1 cellular context compared by ENCODE assay signal in the genomic region with DNA sequence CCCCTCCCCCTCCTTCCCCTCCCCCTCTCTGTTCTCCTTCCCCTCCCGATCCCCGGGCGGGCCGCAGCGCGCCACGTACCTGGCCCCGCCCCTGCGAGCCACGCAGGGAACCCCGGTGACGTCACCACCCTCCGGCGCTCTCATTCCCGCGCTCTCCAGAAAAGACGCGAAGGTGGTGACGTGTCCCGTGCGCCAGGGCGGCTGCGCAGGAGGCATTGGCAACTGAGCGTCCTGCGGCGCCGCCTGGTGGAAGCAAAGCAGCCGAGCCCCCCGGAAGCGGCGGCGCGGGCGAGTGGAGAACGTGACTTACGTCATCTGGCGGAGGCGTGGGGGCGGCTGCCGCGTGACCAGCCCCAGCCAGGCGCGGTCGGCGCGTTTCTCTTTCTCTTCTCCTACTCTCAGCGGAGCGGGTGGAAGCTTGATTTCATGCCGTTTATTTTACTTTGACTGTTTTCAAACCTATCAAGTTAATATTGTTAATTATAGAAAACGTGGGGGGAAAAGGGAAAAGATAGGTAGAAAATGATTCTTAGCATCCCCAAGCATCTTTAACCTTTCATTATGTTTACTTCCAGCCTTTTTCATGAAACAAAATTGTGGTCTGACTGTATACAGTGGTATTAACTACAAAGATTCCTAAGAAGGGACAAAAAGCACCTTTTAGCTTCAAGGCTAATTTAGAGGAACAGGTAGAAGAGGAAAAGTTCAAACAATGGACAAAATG.
TF ChIP-seq lines count a peak whose summit lies in the region.

No MANE protein-coding gene starts in this region.

TF ChIP-seq in HepG2, 621 proteins besides CTCF, POLR2A, EP300 and RAD21 (continued from another document and continues in another):
- TF ChIP-seq, protein P1, sequence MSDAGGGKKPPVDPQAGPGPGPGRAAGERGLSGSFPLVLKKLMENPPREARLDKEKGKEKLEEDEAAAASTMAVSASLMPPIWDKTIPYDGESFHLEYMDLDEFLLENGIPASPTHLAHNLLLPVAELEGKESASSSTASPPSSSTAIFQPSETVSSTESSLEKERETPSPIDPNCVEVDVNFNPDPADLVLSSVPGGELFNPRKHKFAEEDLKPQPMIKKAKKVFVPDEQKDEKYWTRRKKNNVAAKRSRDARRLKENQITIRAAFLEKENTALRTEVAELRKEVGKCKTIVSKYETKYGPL (CRISPR knock-in tag; IDR thresholded peaks at IDR 0.05) = no peak; the same call in 1 of the 2 replicates
- no peak for TF ChIP-seq NFE2L2 (IDR thresholded peaks at IDR 0.05; ENCODE audit: low read length)
- TF ChIP-seq JUNB (CRISPR knock-in tag; IDR thresholded peaks at IDR 0.05; ENCODE audit: borderline replicate concordance) = peak; percentile 44; the same call in 1 of the 2 replicates
- TF ChIP-seq, protein P2, sequence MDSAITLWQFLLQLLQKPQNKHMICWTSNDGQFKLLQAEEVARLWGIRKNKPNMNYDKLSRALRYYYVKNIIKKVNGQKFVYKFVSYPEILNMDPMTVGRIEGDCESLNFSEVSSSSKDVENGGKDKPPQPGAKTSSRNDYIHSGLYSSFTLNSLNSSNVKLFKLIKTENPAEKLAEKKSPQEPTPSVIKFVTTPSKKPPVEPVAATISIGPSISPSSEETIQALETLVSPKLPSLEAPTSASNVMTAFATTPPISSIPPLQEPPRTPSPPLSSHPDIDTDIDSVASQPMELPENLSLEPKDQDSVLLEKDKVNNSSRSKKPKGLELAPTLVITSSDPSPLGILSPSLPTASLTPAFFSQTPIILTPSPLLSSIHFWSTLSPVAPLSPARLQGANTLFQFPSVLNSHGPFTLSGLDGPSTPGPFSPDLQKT (CRISPR knock-in tag; IDR thresholded peaks at IDR 0.05; ENCODE audit: borderline replicate concordance) = peak; percentile 79; the same call in 1 of the 2 replicates
- TF ChIP-seq SMC3 (IDR thresholded peaks at IDR 0.05; ENCODE audit: low read length) = peak; percentile 83; the same call in 1 of the 2 replicates
- TF ChIP-seq MAFK (conservative IDR thresholded peaks at IDR 0.05 in 1 of 2, IDR thresholded peaks at IDR 0.05 in 1 of 2; ENCODE audit: low read length in 2 of 2) = no peak
- TF ChIP-seq ISX (CRISPR knock-in tag; conservative IDR thresholded peaks at IDR 0.05) = no peak
- TF ChIP-seq SMAD9 (CRISPR knock-in tag; IDR thresholded peaks at IDR 0.05) = no peak
- peak; percentile 100 for TF ChIP-seq CCDC6 (CRISPR knock-in tag; IDR thresholded peaks at IDR 0.05)
- peak; percentile 100 for TF ChIP-seq HNRNPK (IDR thresholded peaks at IDR 0.05; ENCODE audit: low read depth, low read length, poor library complexity, severe bottlenecking)
- TF ChIP-seq ZNF773 (CRISPR knock-in tag; IDR thresholded peaks at IDR 0.05; ENCODE audit: borderline replicate concordance) = no peak
- TF ChIP-seq ZNF772 (CRISPR knock-in tag; IDR thresholded peaks at IDR 0.05) = peak; percentile 98; the same call in 1 of the 2 replicates
- TF ChIP-seq FOXM1 (CRISPR knock-in tag; IDR thresholded peaks at IDR 0.05) = peak; percentile 81
- TF ChIP-seq, protein P3, sequence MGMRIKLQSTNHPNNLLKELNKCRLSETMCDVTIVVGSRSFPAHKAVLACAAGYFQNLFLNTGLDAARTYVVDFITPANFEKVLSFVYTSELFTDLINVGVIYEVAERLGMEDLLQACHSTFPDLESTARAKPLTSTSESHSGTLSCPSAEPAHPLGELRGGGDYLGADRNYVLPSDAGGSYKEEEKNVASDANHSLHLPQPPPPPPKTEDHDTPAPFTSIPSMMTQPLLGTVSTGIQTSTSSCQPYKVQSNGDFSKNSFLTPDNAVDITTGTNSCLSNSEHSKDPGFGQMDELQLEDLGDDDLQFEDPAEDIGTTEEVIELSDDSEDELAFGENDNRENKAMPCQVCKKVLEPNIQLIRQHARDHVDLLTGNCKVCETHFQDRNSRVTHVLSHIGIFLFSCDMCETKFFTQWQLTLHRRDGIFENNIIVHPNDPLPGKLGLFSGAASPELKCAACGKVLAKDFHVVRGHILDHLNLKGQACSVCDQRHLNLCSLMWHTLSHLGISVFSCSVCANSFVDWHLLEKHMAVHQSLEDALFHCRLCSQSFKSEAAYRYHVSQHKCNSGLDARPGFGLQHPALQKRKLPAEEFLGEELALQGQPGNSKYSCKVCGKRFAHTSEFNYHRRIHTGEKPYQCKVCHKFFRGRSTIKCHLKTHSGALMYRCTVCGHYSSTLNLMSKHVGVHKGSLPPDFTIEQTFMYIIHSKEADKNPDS (CRISPR knock-in tag; IDR thresholded peaks at IDR 0.05) = peak; percentile 97; the same call in 1 of the 2 replicates
- TF ChIP-seq PRMT3 (CRISPR knock-in tag; IDR thresholded peaks at IDR 0.05; ENCODE audit: borderline replicate concordance, low read depth) = peak; percentile 4
- TF ChIP-seq DR1 (CRISPR knock-in tag; IDR thresholded peaks at IDR 0.05) = peak; percentile 75; the same call in 1 of the 2 replicates
- TF ChIP-seq, protein P4, sequence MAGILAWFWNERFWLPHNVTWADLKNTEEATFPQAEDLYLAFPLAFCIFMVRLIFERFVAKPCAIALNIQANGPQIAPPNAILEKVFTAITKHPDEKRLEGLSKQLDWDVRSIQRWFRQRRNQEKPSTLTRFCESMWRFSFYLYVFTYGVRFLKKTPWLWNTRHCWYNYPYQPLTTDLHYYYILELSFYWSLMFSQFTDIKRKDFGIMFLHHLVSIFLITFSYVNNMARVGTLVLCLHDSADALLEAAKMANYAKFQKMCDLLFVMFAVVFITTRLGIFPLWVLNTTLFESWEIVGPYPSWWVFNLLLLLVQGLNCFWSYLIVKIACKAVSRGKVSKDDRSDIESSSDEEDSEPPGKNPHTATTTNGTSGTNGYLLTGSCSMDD (CRISPR knock-in tag; IDR thresholded peaks at IDR 0.05) = no peak
- TF ChIP-seq, protein P5, sequence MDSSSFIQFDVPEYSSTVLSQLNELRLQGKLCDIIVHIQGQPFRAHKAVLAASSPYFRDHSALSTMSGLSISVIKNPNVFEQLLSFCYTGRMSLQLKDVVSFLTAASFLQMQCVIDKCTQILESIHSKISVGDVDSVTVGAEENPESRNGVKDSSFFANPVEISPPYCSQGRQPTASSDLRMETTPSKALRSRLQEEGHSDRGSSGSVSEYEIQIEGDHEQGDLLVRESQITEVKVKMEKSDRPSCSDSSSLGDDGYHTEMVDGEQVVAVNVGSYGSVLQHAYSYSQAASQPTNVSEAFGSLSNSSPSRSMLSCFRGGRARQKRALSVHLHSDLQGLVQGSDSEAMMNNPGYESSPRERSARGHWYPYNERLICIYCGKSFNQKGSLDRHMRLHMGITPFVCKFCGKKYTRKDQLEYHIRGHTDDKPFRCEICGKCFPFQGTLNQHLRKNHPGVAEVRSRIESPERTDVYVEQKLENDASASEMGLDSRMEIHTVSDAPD (CRISPR knock-in tag; IDR thresholded peaks at IDR 0.05) = peak; percentile 67
- TF ChIP-seq, protein P6, sequence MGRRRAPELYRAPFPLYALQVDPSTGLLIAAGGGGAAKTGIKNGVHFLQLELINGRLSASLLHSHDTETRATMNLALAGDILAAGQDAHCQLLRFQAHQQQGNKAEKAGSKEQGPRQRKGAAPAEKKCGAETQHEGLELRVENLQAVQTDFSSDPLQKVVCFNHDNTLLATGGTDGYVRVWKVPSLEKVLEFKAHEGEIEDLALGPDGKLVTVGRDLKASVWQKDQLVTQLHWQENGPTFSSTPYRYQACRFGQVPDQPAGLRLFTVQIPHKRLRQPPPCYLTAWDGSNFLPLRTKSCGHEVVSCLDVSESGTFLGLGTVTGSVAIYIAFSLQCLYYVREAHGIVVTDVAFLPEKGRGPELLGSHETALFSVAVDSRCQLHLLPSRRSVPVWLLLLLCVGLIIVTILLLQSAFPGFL (CRISPR knock-in tag; IDR thresholded peaks at IDR 0.05) = no peak
- peak; percentile 71; the same call in 1 of the 2 replicates for TF ChIP-seq GFI1 (CRISPR knock-in tag; IDR thresholded peaks at IDR 0.05; ENCODE audit: borderline replicate concordance)
- TF ChIP-seq NONO (IDR thresholded peaks at IDR 0.05) = no peak
- TF ChIP-seq NONO (CRISPR knock-in tag; conservative IDR thresholded peaks at IDR 0.05) = peak; percentile 99
- peak; percentile 84; the same call in 1 of the 2 replicates for TF ChIP-seq ZBTB7A (CRISPR knock-in tag; IDR thresholded peaks at IDR 0.05)
- TF ChIP-seq, protein P7, sequence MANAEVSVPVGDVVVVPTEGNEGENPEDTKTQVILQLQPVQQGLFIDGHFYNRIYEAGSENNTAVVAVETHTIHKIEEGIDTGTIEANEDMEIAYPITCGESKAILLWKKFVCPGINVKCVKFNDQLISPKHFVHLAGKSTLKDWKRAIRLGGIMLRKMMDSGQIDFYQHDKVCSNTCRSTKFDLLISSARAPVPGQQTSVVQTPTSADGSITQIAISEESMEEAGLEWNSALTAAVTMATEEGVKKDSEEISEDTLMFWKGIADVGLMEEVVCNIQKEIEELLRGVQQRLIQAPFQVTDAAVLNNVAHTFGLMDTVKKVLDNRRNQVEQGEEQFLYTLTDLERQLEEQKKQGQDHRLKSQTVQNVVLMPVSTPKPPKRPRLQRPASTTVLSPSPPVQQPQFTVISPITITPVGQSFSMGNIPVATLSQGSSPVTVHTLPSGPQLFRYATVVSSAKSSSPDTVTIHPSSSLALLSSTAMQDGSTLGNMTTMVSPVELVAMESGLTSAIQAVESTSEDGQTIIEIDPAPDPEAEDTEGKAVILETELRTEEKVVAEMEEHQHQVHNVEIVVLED (CRISPR knock-in tag; IDR thresholded peaks at IDR 0.05; ENCODE audit: borderline replicate concordance) = peak; percentile 98
- TF ChIP-seq, protein P8, sequence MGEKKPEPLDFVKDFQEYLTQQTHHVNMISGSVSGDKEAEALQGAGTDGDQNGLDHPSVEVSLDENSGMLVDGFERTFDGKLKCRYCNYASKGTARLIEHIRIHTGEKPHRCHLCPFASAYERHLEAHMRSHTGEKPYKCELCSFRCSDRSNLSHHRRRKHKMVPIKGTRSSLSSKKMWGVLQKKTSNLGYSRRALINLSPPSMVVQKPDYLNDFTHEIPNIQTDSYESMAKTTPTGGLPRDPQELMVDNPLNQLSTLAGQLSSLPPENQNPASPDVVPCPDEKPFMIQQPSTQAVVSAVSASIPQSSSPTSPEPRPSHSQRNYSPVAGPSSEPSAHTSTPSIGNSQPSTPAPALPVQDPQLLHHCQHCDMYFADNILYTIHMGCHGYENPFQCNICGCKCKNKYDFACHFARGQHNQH (CRISPR knock-in tag; IDR thresholded peaks at IDR 0.05) = peak; percentile 99
- TF ChIP-seq, protein P9, sequence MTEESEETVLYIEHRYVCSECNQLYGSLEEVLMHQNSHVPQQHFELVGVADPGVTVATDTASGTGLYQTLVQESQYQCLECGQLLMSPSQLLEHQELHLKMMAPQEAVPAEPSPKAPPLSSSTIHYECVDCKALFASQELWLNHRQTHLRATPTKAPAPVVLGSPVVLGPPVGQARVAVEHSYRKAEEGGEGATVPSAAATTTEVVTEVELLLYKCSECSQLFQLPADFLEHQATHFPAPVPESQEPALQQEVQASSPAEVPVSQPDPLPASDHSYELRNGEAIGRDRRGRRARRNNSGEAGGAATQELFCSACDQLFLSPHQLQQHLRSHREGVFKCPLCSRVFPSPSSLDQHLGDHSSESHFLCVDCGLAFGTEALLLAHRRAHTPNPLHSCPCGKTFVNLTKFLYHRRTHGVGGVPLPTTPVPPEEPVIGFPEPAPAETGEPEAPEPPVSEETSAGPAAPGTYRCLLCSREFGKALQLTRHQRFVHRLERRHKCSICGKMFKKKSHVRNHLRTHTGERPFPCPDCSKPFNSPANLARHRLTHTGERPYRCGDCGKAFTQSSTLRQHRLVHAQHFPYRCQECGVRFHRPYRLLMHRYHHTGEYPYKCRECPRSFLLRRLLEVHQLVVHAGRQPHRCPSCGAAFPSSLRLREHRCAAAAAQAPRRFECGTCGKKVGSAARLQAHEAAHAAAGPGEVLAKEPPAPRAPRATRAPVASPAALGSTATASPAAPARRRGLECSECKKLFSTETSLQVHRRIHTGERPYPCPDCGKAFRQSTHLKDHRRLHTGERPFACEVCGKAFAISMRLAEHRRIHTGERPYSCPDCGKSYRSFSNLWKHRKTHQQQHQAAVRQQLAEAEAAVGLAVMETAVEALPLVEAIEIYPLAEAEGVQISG (CRISPR knock-in tag; IDR thresholded peaks at IDR 0.05) = peak; percentile 93
- TF ChIP-seq, protein P10, sequence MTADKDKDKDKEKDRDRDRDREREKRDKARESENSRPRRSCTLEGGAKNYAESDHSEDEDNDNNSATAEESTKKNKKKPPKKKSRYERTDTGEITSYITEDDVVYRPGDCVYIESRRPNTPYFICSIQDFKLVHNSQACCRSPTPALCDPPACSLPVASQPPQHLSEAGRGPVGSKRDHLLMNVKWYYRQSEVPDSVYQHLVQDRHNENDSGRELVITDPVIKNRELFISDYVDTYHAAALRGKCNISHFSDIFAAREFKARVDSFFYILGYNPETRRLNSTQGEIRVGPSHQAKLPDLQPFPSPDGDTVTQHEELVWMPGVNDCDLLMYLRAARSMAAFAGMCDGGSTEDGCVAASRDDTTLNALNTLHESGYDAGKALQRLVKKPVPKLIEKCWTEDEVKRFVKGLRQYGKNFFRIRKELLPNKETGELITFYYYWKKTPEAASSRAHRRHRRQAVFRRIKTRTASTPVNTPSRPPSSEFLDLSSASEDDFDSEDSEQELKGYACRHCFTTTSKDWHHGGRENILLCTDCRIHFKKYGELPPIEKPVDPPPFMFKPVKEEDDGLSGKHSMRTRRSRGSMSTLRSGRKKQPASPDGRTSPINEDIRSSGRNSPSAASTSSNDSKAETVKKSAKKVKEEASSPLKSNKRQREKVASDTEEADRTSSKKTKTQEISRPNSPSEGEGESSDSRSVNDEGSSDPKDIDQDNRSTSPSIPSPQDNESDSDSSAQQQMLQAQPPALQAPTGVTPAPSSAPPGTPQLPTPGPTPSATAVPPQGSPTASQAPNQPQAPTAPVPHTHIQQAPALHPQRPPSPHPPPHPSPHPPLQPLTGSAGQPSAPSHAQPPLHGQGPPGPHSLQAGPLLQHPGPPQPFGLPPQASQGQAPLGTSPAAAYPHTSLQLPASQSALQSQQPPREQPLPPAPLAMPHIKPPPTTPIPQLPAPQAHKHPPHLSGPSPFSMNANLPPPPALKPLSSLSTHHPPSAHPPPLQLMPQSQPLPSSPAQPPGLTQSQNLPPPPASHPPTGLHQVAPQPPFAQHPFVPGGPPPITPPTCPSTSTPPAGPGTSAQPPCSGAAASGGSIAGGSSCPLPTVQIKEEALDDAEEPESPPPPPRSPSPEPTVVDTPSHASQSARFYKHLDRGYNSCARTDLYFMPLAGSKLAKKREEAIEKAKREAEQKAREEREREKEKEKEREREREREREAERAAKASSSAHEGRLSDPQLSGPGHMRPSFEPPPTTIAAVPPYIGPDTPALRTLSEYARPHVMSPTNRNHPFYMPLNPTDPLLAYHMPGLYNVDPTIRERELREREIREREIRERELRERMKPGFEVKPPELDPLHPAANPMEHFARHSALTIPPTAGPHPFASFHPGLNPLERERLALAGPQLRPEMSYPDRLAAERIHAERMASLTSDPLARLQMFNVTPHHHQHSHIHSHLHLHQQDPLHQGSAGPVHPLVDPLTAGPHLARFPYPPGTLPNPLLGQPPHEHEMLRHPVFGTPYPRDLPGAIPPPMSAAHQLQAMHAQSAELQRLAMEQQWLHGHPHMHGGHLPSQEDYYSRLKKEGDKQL (CRISPR knock-in tag; IDR thresholded peaks at IDR 0.05; ENCODE audit: low read depth) = no peak; the same call in 1 of the 2 replicates
- TF ChIP-seq MXI1 (IDR thresholded peaks at IDR 0.05; ENCODE audit: borderline replicate concordance, low read depth, low read length) = peak; percentile 96
- 0 out of 2 replicates have a peak, but pooled peaks have one; percentile 42 for TF ChIP-seq ZKSCAN5 (CRISPR knock-in tag; IDR thresholded peaks at IDR 0.05)
- TF ChIP-seq, protein P11, sequence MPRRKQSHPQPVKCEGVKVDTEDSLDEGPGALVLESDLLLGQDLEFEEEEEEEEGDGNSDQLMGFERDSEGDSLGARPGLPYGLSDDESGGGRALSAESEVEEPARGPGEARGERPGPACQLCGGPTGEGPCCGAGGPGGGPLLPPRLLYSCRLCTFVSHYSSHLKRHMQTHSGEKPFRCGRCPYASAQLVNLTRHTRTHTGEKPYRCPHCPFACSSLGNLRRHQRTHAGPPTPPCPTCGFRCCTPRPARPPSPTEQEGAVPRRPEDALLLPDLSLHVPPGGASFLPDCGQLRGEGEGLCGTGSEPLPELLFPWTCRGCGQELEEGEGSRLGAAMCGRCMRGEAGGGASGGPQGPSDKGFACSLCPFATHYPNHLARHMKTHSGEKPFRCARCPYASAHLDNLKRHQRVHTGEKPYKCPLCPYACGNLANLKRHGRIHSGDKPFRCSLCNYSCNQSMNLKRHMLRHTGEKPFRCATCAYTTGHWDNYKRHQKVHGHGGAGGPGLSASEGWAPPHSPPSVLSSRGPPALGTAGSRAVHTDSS (CRISPR knock-in tag; conservative IDR thresholded peaks at IDR 0.05) = no peak
